Comparison of ENCODE assay signal across 9 cellular contexts in genomic region chr2:42359304-42359749, GRCh38. TPM values are rescaled to one million over a fixed set of nuclear protein-coding genes. Genes with fewer than 3 reads are reported as not detected.
DNase-seq lines count a peak whose midpoint lies in the region; ATAC-seq and TF ChIP-seq lines count a peak whose summit lies in the region.
"Had no signal": no experiment of that assay in that cellular context is flagged by ENCODE, and none has a peak within 500 bp of the region (broad histone marks: within the 10 kb centered on the region; RNA-seq: fewer than 3 reads in every experiment).

No MANE protein-coding gene starts in this region.

- no peak for ATAC-seq in GM21381 (IDR thresholded peaks at IDR 0.05; ENCODE audit: unreplicated experiment)
- no peak for ATAC-seq in HG03097 (IDR thresholded peaks at IDR 0.05; ENCODE audit: low FRiP score, unreplicated experiment)

- H3K27ac Mint-ChIP-seq in mesothelial cell of epicardium, result peak overlapping the region; percentile 99

- intact Hi-C loops in ascending aorta (cut with DNase I), result no loop called here

- H3K4me3 ChIP-seq in AG10803 (ENCODE audit: low read length) (peak overlapping the region; percentile 98), HL-60 (replicated peaks; ENCODE audit: insufficient read depth, low read length) (peak overlapping the region; percentile 79), ascending aorta (peak overlapping the region; percentile 61 to 97)

- H3K27me3 ChIP-seq in HL-60 (ENCODE audit: insufficient read depth, poor library complexity, severe bottlenecking) (no peaks in the 10 kb centered on the region), ascending aorta (no peaks in the 10 kb centered on the region)

- H3K27ac ChIP-seq in HL-60 (replicated peaks) (peak overlapping the region; percentile 5; the same call in 1 of the 2 replicates), ascending aorta (no peak overlapping the region)

- H3K4me1 ChIP-seq in ascending aorta, result peaks cover 0 to 23% of the 10 kb centered on the region in 2 donors

- H3K27me3 Mint-ChIP-seq in mesothelial cell of epicardium (ENCODE audit: low read depth), result no peaks in the 10 kb centered on the region

- no peaks in the 10 kb centered on the region for H3K36me3 Mint-ChIP-seq in mesothelial cell of epicardium

- TF ChIP-seq CTCF in AG10803 (conservative IDR thresholded peaks at IDR 0.05; ENCODE audit: low read length) (no peak), HL-60 (IDR thresholded peaks at IDR 0.05; ENCODE audit: insufficient read depth, low read length) (no peak), ascending aorta (IDR thresholded peaks at IDR 0.05) (no peak), mesothelial cell of epicardium (IDR thresholded peaks at IDR 0.05; ENCODE audit: unreplicated experiment) (no peak)

- no peaks in the 10 kb centered on the region for H3K9me3 ChIP-seq in ascending aorta

- peaks cover 28% of the 10 kb centered on the region for H3K4me1 Mint-ChIP-seq in mesothelial cell of epicardium

- H3K36me3 ChIP-seq in ascending aorta, result no peaks in the 10 kb centered on the region

- peak overlapping the region; percentile 94 for H3K4me3 Mint-ChIP-seq in mesothelial cell of epicardium

- no peaks in the 10 kb centered on the region for H3K9me3 Mint-ChIP-seq in mesothelial cell of epicardium

- DNase-seq in AG10803 (ENCODE audit: low read depth) (peak; percentile 54), HL-60 (ENCODE audit: low read depth in 1 of 2, low spot score in 1 of 2) (peak in 1 of 2 experiments; percentile 6), ascending aorta (ENCODE audit: low spot score in 2 of 2) (no peak), mesothelial cell of epicardium (ENCODE audit: low spot score in 2 of 2, unreplicated experiment in 2 of 2) (no peak), SKM-1 (lab: John Stamatoyannopoulos, UW; ENCODE audit: unreplicated experiment) (no peak), NCI-H2227 (lab: John Stamatoyannopoulos, UW; ENCODE audit: unreplicated experiment) (no peak)
- DNase-seq: NCI-H510A had no signal

RNA-seq across cellular contexts. Expression of gene COX7A2L, which starts 1.7 kb away (rescaled TPM):
- total RNA-seq in ascending aorta (35.2 TPM), mesothelial cell of epicardium (82.5 to 85.1 TPM (median 83.0 TPM) in 3 replicates)
